Comparison of ENCODE assay signal across 8 cellular contexts in the genomic region with DNA sequence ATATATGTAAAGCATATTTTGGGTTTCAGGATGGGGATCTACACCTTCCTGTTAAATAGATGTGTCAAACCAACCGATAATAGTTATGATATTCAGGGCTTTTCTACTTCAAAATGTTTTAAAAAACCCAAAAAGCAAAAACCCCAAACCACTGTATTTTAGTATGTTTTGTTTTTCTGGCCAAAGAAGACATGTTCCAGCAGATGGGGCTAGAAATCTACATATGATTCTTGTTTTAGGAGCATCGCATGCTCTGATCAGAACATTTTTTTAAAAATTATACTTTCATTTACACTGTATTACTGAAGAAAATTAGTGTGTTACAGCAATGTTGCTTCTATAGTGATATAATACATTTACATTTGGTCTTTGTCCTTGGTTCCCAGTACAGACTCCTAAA. TPM values are rescaled to one million over a fixed set of nuclear protein-coding genes. Genes with fewer than 3 reads are reported as not detected.
DNase-seq lines count a peak whose midpoint lies in the region; ATAC-seq lines count a peak whose summit lies in the region.

No MANE protein-coding gene starts in this region.

- H4K20me1 ChIP-seq in GM23248 (ENCODE audit: insufficient read depth) = no peaks in the 10 kb centered on the region

- no peaks in the 10 kb centered on the region for H3K9me3 ChIP-seq in GM23248 (ENCODE audit: low read depth)

- H3K36me3 ChIP-seq in GM23248 (ENCODE audit: low read depth) = peaks cover 4% of the 10 kb centered on the region; the same call in 1 of the 2 replicates

- H3F3A ChIP-seq in GM23248 (ENCODE audit: insufficient read depth) = peaks cover 53% of the 10 kb centered on the region

- peak overlapping the region; percentile 4 for H3K27ac Mint-ChIP-seq in activated T-helper 17 cell treated with anti-CD3 and anti-CD28 coated beads, Interleukin-2, amount 50 U/mL, for 72 hours
- no peak overlapping the region for H3K27ac Mint-ChIP-seq in naive B cell
- no peak overlapping the region for H3K27ac Mint-ChIP-seq in stimulated activated naive B cell treated with anti-CD40 and anti-IgM and Interleukin-4, amounts not matched to agents 10 μg/mL and 1 μg/mL and 100 μg/mL, for 72 hours

- no peaks in the 10 kb centered on the region for H3K9me3 Mint-ChIP-seq in activated T-helper 17 cell treated with anti-CD3 and anti-CD28 coated beads, Interleukin-2, amount 50 U/mL, for 72 hours
- no peaks in the 10 kb centered on the region for H3K9me3 Mint-ChIP-seq in naive B cell
- no peaks in the 10 kb centered on the region for H3K9me3 Mint-ChIP-seq in stimulated activated naive B cell treated with anti-CD40 and anti-IgM and Interleukin-4, amounts not matched to agents 10 μg/mL and 1 μg/mL and 100 μg/mL, for 72 hours

- peak overlapping the region; percentile 0; the same call in 1 of the 2 replicates for H2AFZ ChIP-seq in GM23248

- WGBS in GM23248 (ENCODE audit: low coverage in 1 of 2, low lambda C conversion rate in 2 of 2, missing lambda C conversion rate in 2 of 2), 2 experiments = 46 to 52% methylated on average over 2 of the region's 2 CpGs

- DNase-seq in EH (ENCODE audit: low read depth) = peak; percentile 48
- DNase-seq in GM23248 = peak; percentile 63
- peak; percentile 9 for DNase-seq in naive B cell
- DNase-seq in ecto neural progenitor cell (ENCODE audit: low spot score) = no peak
- no peak for DNase-seq in stimulated activated naive B cell treated with anti-CD40 and anti-IgM and Interleukin-4, amounts not matched to agents 10 μg/mL and 1 μg/mL and 100 μg/mL, for 72 hours
- no peak for DNase-seq in middle frontal gyrus (ENCODE audit: extremely low spot score, low spot score)
- no peak for DNase-seq in NCI-H510A (lab: John Stamatoyannopoulos, UW)

- no peaks in the 10 kb centered on the region for H3K27me3 Mint-ChIP-seq in activated T-helper 17 cell treated with anti-CD3 and anti-CD28 coated beads, Interleukin-2, amount 50 U/mL, for 72 hours
- no peaks in the 10 kb centered on the region for H3K27me3 Mint-ChIP-seq in naive B cell
- H3K27me3 Mint-ChIP-seq in stimulated activated naive B cell treated with anti-CD40 and anti-IgM and Interleukin-4, amounts not matched to agents 10 μg/mL and 1 μg/mL and 100 μg/mL, for 72 hours = no peaks in the 10 kb centered on the region

- peaks cover 90% of the 10 kb centered on the region for H3K79me2 ChIP-seq in GM23248 (ENCODE audit: insufficient read depth)

- no peak overlapping the region for H3K4me2 ChIP-seq in GM23248 (ENCODE audit: unreplicated experiment)

- H3K4me3 ChIP-seq in GM23248 = no peak overlapping the region

- H3K4me3 Mint-ChIP-seq in activated T-helper 17 cell treated with anti-CD3 and anti-CD28 coated beads, Interleukin-2, amount 50 U/mL, for 72 hours = no peak overlapping the region
- no peak overlapping the region for H3K4me3 Mint-ChIP-seq in naive B cell
- H3K4me3 Mint-ChIP-seq in stimulated activated naive B cell treated with anti-CD40 and anti-IgM and Interleukin-4, amounts not matched to agents 10 μg/mL and 1 μg/mL and 100 μg/mL, for 72 hours = no peak overlapping the region

- H3K4me1 ChIP-seq in GM23248 (ENCODE audit: insufficient read depth) = peaks cover 52% of the 10 kb centered on the region

- H3K4me1 Mint-ChIP-seq in activated T-helper 17 cell treated with anti-CD3 and anti-CD28 coated beads, Interleukin-2, amount 50 U/mL, for 72 hours = peaks cover 10% of the 10 kb centered on the region
- H3K4me1 Mint-ChIP-seq in naive B cell = peaks cover 15 to 37% (median 26%) of the 10 kb centered on the region in 3 donors
- peaks cover 13 to 28% of the 10 kb centered on the region in 2 donors for H3K4me1 Mint-ChIP-seq in stimulated activated naive B cell treated with anti-CD40 and anti-IgM and Interleukin-4, amounts not matched to agents 10 μg/mL and 1 μg/mL and 100 μg/mL, for 72 hours

- H3K9me2 ChIP-seq in GM23248 (ENCODE audit: insufficient read depth) = no peaks in the 10 kb centered on the region

- ATAC-seq in activated T-helper 17 cell treated with anti-CD3 and anti-CD28 coated beads, Interleukin-2, amount 50 U/mL, for 72 hours (replicated peaks) = no peak
- no peak for ATAC-seq in naive B cell (ENCODE audit: low read depth in 2 of 2)
- no peak for ATAC-seq in stimulated activated naive B cell treated with anti-CD40 and anti-IgM and Interleukin-4, amounts not matched to agents 10 μg/mL and 1 μg/mL and 100 μg/mL, for 72 hours (replicated peaks)

- H3K27ac ChIP-seq in GM23248 = no peak overlapping the region

- no peaks in the 10 kb centered on the region for H3K27me3 ChIP-seq in GM23248 (replicated peaks; ENCODE audit: insufficient read depth)

- peaks cover 52% of the 10 kb centered on the region for H3K36me3 Mint-ChIP-seq in activated T-helper 17 cell treated with anti-CD3 and anti-CD28 coated beads, Interleukin-2, amount 50 U/mL, for 72 hours (ENCODE audit: low read depth)
- no peaks in the 10 kb centered on the region for H3K36me3 Mint-ChIP-seq in naive B cell
- peaks cover 15 to 27% of the 10 kb centered on the region in 2 donors for H3K36me3 Mint-ChIP-seq in stimulated activated naive B cell treated with anti-CD40 and anti-IgM and Interleukin-4, amounts not matched to agents 10 μg/mL and 1 μg/mL and 100 μg/mL, for 72 hours

- H3K9ac ChIP-seq in GM23248 = peak overlapping the region; percentile 13; the same call in 1 of the 2 replicates

- in situ Hi-C loops in GM23248 (cut with MboI) = no loop called here

RNA-seq across cellular contexts. Expression of a gene that starts 11.0 kb away (rescaled TPM):
- 29.9 and 31.1 TPM in 2 replicates for total RNA-seq in GM23248 (2014; rRNA removed; shearing (Covaris generic))
- polyA plus RNA-seq in GM23248 (2016; fragmentation: Nextera tagmentation; extraction: Ambion mirVana) = 25.6 and 30.6 TPM in 2 replicates
- total RNA-seq in activated T-helper 17 cell treated with anti-CD3 and anti-CD28 coated beads, Interleukin-2, amount 50 U/mL, for 72 hours = 10 to 100 TPM; 22.2 to 23.9 TPM
- 10 to 100 TPM in 3 of 6 donors, 1 to 10 TPM in 3; 2.7 to 13.8 (median 9.8) TPM for polyA plus RNA-seq in naive B cell (ENCODE audit: low read depth in 6 of 6)

RNA-seq across cellular contexts. Expression of a gene that starts 49.6 kb away (rescaled TPM):
- 11.6 and 13.7 TPM in 2 replicates for total RNA-seq in GM23248 (2014; rRNA removed; shearing (Covaris generic))
- polyA plus RNA-seq in GM23248 (2016; fragmentation: Nextera tagmentation; extraction: Ambion mirVana) = 9.7 and 9.9 TPM in 2 replicates
- 10 to 100 TPM; 12.9 to 19.0 TPM for total RNA-seq in activated T-helper 17 cell treated with anti-CD3 and anti-CD28 coated beads, Interleukin-2, amount 50 U/mL, for 72 hours
- polyA plus RNA-seq in naive B cell (ENCODE audit: low read depth in 6 of 6) = 10 to 100 TPM; 11.6 to 22.7 (median 14.5) TPM

RNA-seq across cellular contexts. Expression of a gene that starts 52.9 kb away (rescaled TPM):
- total RNA-seq in GM23248 (2014; rRNA removed; shearing (Covaris generic)) = 0.11 TPM in 1 of 2 replicates, not detected in the other
- 0.27 and 0.49 TPM in 2 replicates for polyA plus RNA-seq in GM23248 (2016; fragmentation: Nextera tagmentation; extraction: Ambion mirVana)
- total RNA-seq in activated T-helper 17 cell treated with anti-CD3 and anti-CD28 coated beads, Interleukin-2, amount 50 U/mL, for 72 hours = not detected
- not detected for polyA plus RNA-seq in naive B cell (ENCODE audit: low read depth in 6 of 6)

Comparison
In these comparisons a context has a peak if more than half of its experiments do, and no peak if none do; other contexts are left out.
1. DNase-seq: peak in EH (single experiment), GM23248 (single experiment) and naive B cell (single experiment); none in ecto neural progenitor cell (single experiment), stimulated activated naive B cell treated with anti-CD40 and anti-IgM and Interleukin-4, amounts not matched to agents 10 μg/mL and 1 μg/mL and 100 μg/mL, for 72 hours (single experiment), middle frontal gyrus (single experiment) and NCI-H510A (single experiment).